In genomic region chr12:124395284-124395752, GRCh38 we compare ENCODE assay signal across 13 cellular contexts.
DNase-seq lines count a peak whose midpoint lies in the region; ATAC-seq and TF ChIP-seq lines count a peak whose summit lies in the region.
"Had no signal": no experiment of that assay in that cellular context is flagged by ENCODE, and none has a peak within 500 bp of the region (broad histone marks: within the 10 kb centered on the region; RNA-seq: fewer than 3 reads in every experiment).

No MANE protein-coding gene starts in this region.

- DNase-seq in GM23248, result peak; percentile 73
- DNase-seq in NCI-H2171 (lab: John Stamatoyannopoulos, UW), result peak; percentile 86
- DNase-seq in choroid plexus epithelial cell (ENCODE audit: low read depth), result no peak
- no peak for DNase-seq in activated CD4-positive, CD25-positive, alpha-beta regulatory T cell treated with anti-CD3 and anti-CD28 coated beads, Interleukin-2, amount 50 U/mL, for 72 hours
- no peak for DNase-seq in UCSD-AML1 (lab: John Stamatoyannopoulos, UW; ENCODE audit: unreplicated experiment)
- DNase-seq: activated CD4-positive, alpha-beta T cell treated with anti-CD3 and anti-CD28 coated beads for 4 hours; CD4-positive, alpha-beta memory T cell; mammary epithelial cell; stimulated activated CD4-positive, alpha-beta T cell treated with anti-CD3 and anti-CD28 coated beads, Interleukin-1b, Interleukin-23, amount 100 ng/mL, for 48 hours; SW 1271 had no signal

- H3K9me2 ChIP-seq in GM23248 (ENCODE audit: insufficient read depth), result no peaks in the 10 kb centered on the region

- in situ Hi-C loops in GM23248 (cut with MboI), result no loop called here

- H3K27ac ChIP-seq in GM23248 (peak overlapping the region; percentile 52), skeletal muscle tissue (ENCODE audit: low read depth, low read length) (peak overlapping the region; percentile 10)

- H3K9me3 ChIP-seq in GM23248 (ENCODE audit: low read depth), result no peaks in the 10 kb centered on the region
- H3K9me3 ChIP-seq in skeletal muscle tissue (ENCODE audit: control insufficient read depth in 3 of 3, low read length in 3 of 3), result no peaks in the 10 kb centered on the region

- H4K20me1 ChIP-seq in GM23248 (ENCODE audit: insufficient read depth), result no peaks in the 10 kb centered on the region

- TF ChIP-seq CTCF in choroid plexus epithelial cell (conservative IDR thresholded peaks at IDR 0.05; ENCODE audit: low read depth, low read length), result peak; percentile 2

- H3F3A ChIP-seq in GM23248 (ENCODE audit: insufficient read depth), result peaks cover 40% of the 10 kb centered on the region

- peaks cover 24% of the 10 kb centered on the region for H3K79me2 ChIP-seq in GM23248 (ENCODE audit: insufficient read depth)

- H3K36me3 ChIP-seq in GM23248 (ENCODE audit: low read depth), result no peaks in the 10 kb centered on the region
- H3K36me3 ChIP-seq in skeletal muscle tissue (ENCODE audit: control insufficient read depth in 3 of 3, insufficient read depth in 3 of 3, low read length in 3 of 3), result peaks cover 21 to 29% (median 27%) of the 10 kb centered on the region in 3 donors

- H3K4me3 ChIP-seq in GM23248 (no peak overlapping the region), choroid plexus epithelial cell (ENCODE audit: low read depth, low read length) (no peak overlapping the region), skeletal muscle tissue (ENCODE audit: low read length in 3 of 3) (no peak overlapping the region)

- H3K9ac ChIP-seq in GM23248 (peak overlapping the region; percentile 41; the same call in 1 of the 2 replicates), skeletal muscle tissue (ENCODE audit: low read depth in 1 of 3, low read length in 3 of 3) (no peak overlapping the region)

- 26% methylated on average over 17 to 21 of the region's 21 CpGs for WGBS in GM23248 (ENCODE audit: low coverage in 1 of 2, low lambda C conversion rate in 2 of 2, missing lambda C conversion rate in 2 of 2), 2 experiments

- H3K27me3 ChIP-seq in GM23248 (replicated peaks; ENCODE audit: insufficient read depth), result no peaks in the 10 kb centered on the region
- H3K27me3 ChIP-seq in skeletal muscle tissue (ENCODE audit: control insufficient read depth in 3 of 3, insufficient read depth in 3 of 3, low read length in 3 of 3), result no peaks in the 10 kb centered on the region

- ATAC-seq in HG02588 (IDR thresholded peaks at IDR 0.05; ENCODE audit: unreplicated experiment), result no peak
- ATAC-seq in GM18520 (IDR thresholded peaks at IDR 0.05; ENCODE audit: unreplicated experiment), result no peak

- H2AFZ ChIP-seq in GM23248, result no peak overlapping the region

- H3K4me1 ChIP-seq in GM23248 (ENCODE audit: insufficient read depth), result peaks cover 48% of the 10 kb centered on the region
- H3K4me1 ChIP-seq in skeletal muscle tissue (ENCODE audit: control insufficient read depth in 3 of 3, insufficient read depth in 3 of 3, low read length in 3 of 3), result peaks cover 76 to 93% (median 84%) of the 10 kb centered on the region in 3 donors

- H3K4me2 ChIP-seq in GM23248 (ENCODE audit: unreplicated experiment), result no peak overlapping the region

Comparison
In these comparisons a context has a peak if more than half of its experiments do, and no peak if none do; other contexts are left out.
1. DNase-seq: peak in GM23248 (single experiment) and NCI-H2171 (single experiment); none in choroid plexus epithelial cell (single experiment), activated CD4-positive, CD25-positive, alpha-beta regulatory T cell treated with anti-CD3 and anti-CD28 coated beads, Interleukin-2, amount 50 U/mL, for 72 hours (single experiment) and UCSD-AML1 (single experiment).